Comparison of ENCODE assay signal across 8 cellular contexts in genomic region chr22:24383061-24383460, GRCh38.
"Had no signal": no experiment of that assay in that cellular context is flagged by ENCODE, and none has a peak within 500 bp of the region (broad histone marks: within the 10 kb centered on the region; RNA-seq: fewer than 3 reads in every experiment).

No MANE protein-coding gene starts in this region.

- FAIRE-seq: G401.6, GM12878, GM12891, GM12892, GM18507, GM19239 had no signal

- ATAC-seq: GM12878 had no signal

- H3K4me3 ChIP-seq: GM12878 had no signal

- DNase-seq: GDM1, GF-D8 had no signal
